10 cellular contexts compared by ENCODE assay signal in genomic region chr16:81821422-81822128, GRCh38. TPM values are rescaled to one million over a fixed set of nuclear protein-coding genes. Genes with fewer than 3 reads are reported as not detected.
DNase-seq lines count a peak whose midpoint lies in the region; ATAC-seq and TF ChIP-seq lines count a peak whose summit lies in the region.
"Had no signal": no experiment of that assay in that cellular context is flagged by ENCODE, and none has a peak within 500 bp of the region (broad histone marks: within the 10 kb centered on the region; RNA-seq: fewer than 3 reads in every experiment).

No MANE protein-coding gene starts in this region.

- H3K4me1 Mint-ChIP-seq in progenitor cell of endocrine pancreas (ENCODE audit: low read depth), result peaks cover 1% of the 10 kb centered on the region

- TF ChIP-seq CTCF in GM13977 (IDR thresholded peaks at IDR 0.05; ENCODE audit: extremely low read depth, insufficient read depth, missing control alignments), result no peak
- TF ChIP-seq CTCF in progenitor cell of endocrine pancreas (IDR thresholded peaks at IDR 0.05; ENCODE audit: unreplicated experiment), result no peak

- H3K9me3 Mint-ChIP-seq in progenitor cell of endocrine pancreas (ENCODE audit: low read depth), result peaks cover 4% of the 10 kb centered on the region
- H3K9me3 Mint-ChIP-seq: activated naive CD8-positive, alpha-beta T cell treated with anti-CD3 and anti-CD28 coated beads, Interleukin-2, amount 10 ng/mL, durations not matched to agents 7 days and 5 days had no signal

- H3K27ac Mint-ChIP-seq in progenitor cell of endocrine pancreas, result no peak overlapping the region
- H3K27ac Mint-ChIP-seq: activated naive CD8-positive, alpha-beta T cell treated with anti-CD3 and anti-CD28 coated beads, Interleukin-2, amount 10 ng/mL, durations not matched to agents 7 days and 5 days had no signal

- ATAC-seq in GM21447 (IDR thresholded peaks at IDR 0.05; ENCODE audit: unreplicated experiment) (peak; percentile 45), HG03460 (IDR thresholded peaks at IDR 0.05; ENCODE audit: unreplicated experiment) (peak; percentile 48)

- H3K36me3 Mint-ChIP-seq in progenitor cell of endocrine pancreas (ENCODE audit: insufficient read depth), result no peaks in the 10 kb centered on the region

- H3K27me3 Mint-ChIP-seq in progenitor cell of endocrine pancreas, result no peaks in the 10 kb centered on the region

- DNase-seq in GM13977 (ENCODE audit: low spot score) (peak; percentile 46), iPS-NIHi11 (ENCODE audit: low spot score) (peak; percentile 63), HCEC 1CT (no peak), progenitor cell of endocrine pancreas (ENCODE audit: low spot score, unreplicated experiment) (no peak), occipital lobe (lab: John Stamatoyannopoulos, UW) (no peak)
- DNase-seq in activated CD8-positive, alpha-beta memory T cell treated with anti-CD3 and anti-CD28 coated beads, Interleukin-2, amount 50 U/mL, for 48 hours, result no peak
- DNase-seq: activated naive CD8-positive, alpha-beta T cell treated with anti-CD3 and anti-CD28 coated beads, Interleukin-2, amount 10 ng/mL, durations not matched to agents 7 days and 5 days; stimulated activated CD4-positive, alpha-beta T cell treated with anti-CD3 and anti-CD28 coated beads, Interleukin-12 subunit alpha, Interleukin-12 subunit beta, amount 100 ng/mL, for 4 hours had no signal

- no peak overlapping the region for H3K4me3 Mint-ChIP-seq in progenitor cell of endocrine pancreas (ENCODE audit: low read depth)
- H3K4me3 Mint-ChIP-seq: activated naive CD8-positive, alpha-beta T cell treated with anti-CD3 and anti-CD28 coated beads, Interleukin-2, amount 10 ng/mL, durations not matched to agents 7 days and 5 days had no signal

- in situ Hi-C loops in GM13977 (cut with MboI; ENCODE audit: low pct_unique_long_range_greater_than_20kb, low sequenced_read_pairs, unreplicated experiment), result no loop called here

RNA-seq across cellular contexts. Expression of gene PLCG2, which starts 42.5 kb away (rescaled TPM):
- 9.1 and 10.3 TPM in 2 replicates for total RNA-seq in progenitor cell of endocrine pancreas
- total RNA-seq in occipital lobe, result 1.6 TPM

Comparison
In these comparisons a context has a peak if more than half of its experiments do, and no peak if none do; other contexts are left out.
1. DNase-seq: peak in GM13977 (single experiment) and iPS-NIHi11 (single experiment); none in HCEC 1CT (single experiment), progenitor cell of endocrine pancreas (single experiment), activated CD8-positive, alpha-beta memory T cell treated with anti-CD3 and anti-CD28 coated beads, Interleukin-2, amount 50 U/mL, for 48 hours (single experiment) and occipital lobe (single experiment).